ENCODE assay signal across 2 cellular contexts in the genomic region with DNA sequence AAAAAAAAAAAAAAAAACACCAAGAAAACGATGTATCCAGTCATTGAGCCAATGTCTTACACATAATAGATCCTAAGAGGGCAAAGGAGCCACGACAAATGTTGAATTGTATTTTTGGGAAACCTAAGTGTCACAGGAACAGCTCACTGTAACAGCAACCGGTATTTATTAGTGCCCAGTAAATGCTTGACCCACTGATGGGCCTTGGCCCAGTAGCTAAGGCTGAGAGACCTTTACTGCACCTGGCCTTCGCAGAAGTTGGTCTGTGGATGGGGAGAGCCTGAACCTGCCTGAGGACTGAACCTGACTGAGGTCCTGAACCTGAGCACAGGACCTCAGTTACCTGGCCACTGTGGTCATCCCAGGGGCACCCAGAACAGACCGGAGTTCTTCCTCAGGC.
TF ChIP-seq lines count a peak whose summit lies in the region.

No MANE protein-coding gene starts in this region.

TF ChIP-seq in SK-N-SH, 30 proteins besides CTCF, POLR2A, EP300 and RAD21 (continued from another document):
- TF ChIP-seq, protein P1, sequence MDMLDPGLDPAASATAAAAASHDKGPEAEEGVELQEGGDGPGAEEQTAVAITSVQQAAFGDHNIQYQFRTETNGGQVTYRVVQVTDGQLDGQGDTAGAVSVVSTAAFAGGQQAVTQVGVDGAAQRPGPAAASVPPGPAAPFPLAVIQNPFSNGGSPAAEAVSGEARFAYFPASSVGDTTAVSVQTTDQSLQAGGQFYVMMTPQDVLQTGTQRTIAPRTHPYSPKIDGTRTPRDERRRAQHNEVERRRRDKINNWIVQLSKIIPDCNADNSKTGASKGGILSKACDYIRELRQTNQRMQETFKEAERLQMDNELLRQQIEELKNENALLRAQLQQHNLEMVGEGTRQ (IDR thresholded peaks at IDR 0.05; ENCODE audit: borderline replicate concordance, low read depth, low read length), result no peak
- TF ChIP-seq, protein P2, sequence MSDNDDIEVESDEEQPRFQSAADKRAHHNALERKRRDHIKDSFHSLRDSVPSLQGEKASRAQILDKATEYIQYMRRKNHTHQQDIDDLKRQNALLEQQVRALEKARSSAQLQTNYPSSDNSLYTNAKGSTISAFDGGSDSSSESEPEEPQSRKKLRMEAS (IDR thresholded peaks at IDR 0.05; ENCODE audit: low read depth), result no peak
- TF ChIP-seq MEF2A (IDR thresholded peaks at IDR 0.05; ENCODE audit: borderline replicate concordance, low read depth) (no peak), GATA2 (CRISPR knock-in tag; IDR thresholded peaks at IDR 0.05) (no peak), SIN3A (IDR thresholded peaks at IDR 0.05; ENCODE audit: borderline replicate concordance, low read depth, low read length) (no peak)
- TF ChIP-seq, protein P3, sequence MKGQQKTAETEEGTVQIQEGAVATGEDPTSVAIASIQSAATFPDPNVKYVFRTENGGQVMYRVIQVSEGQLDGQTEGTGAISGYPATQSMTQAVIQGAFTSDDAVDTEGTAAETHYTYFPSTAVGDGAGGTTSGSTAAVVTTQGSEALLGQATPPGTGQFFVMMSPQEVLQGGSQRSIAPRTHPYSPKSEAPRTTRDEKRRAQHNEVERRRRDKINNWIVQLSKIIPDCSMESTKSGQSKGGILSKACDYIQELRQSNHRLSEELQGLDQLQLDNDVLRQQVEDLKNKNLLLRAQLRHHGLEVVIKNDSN (IDR thresholded peaks at IDR 0.05; ENCODE audit: borderline replicate concordance, low read depth), result no peak
- TF ChIP-seq, protein P4, sequence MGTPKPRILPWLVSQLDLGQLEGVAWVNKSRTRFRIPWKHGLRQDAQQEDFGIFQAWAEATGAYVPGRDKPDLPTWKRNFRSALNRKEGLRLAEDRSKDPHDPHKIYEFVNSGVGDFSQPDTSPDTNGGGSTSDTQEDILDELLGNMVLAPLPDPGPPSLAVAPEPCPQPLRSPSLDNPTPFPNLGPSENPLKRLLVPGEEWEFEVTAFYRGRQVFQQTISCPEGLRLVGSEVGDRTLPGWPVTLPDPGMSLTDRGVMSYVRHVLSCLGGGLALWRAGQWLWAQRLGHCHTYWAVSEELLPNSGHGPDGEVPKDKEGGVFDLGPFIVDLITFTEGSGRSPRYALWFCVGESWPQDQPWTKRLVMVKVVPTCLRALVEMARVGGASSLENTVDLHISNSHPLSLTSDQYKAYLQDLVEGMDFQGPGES (IDR thresholded peaks at IDR 0.05; ENCODE audit: low read depth, low read length), result no peak

TF ChIP-seq in SK-N-SH treated with all-trans-retinoic acid at 6 μM for 48 hours, 23 proteins besides CTCF, POLR2A, EP300 and RAD21 (continued from another document):
- TF ChIP-seq, protein P5, sequence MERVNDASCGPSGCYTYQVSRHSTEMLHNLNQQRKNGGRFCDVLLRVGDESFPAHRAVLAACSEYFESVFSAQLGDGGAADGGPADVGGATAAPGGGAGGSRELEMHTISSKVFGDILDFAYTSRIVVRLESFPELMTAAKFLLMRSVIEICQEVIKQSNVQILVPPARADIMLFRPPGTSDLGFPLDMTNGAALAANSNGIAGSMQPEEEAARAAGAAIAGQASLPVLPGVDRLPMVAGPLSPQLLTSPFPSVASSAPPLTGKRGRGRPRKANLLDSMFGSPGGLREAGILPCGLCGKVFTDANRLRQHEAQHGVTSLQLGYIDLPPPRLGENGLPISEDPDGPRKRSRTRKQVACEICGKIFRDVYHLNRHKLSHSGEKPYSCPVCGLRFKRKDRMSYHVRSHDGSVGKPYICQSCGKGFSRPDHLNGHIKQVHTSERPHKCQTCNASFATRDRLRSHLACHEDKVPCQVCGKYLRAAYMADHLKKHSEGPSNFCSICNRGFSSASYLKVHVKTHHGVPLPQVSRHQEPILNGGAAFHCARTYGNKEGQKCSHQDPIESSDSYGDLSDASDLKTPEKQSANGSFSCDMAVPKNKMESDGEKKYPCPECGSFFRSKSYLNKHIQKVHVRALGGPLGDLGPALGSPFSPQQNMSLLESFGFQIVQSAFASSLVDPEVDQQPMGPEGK (CRISPR knock-in tag; IDR thresholded peaks at IDR 0.05; ENCODE audit: borderline replicate concordance), result no peak
- TF ChIP-seq RARB (CRISPR knock-in tag; IDR thresholded peaks at IDR 0.05) (no peak), ZNF70 (CRISPR knock-in tag; IDR thresholded peaks at IDR 0.05) (no peak), ZNF565 (CRISPR knock-in tag; conservative IDR thresholded peaks at IDR 0.05; ENCODE audit: low read depth) (no peak), BACH2 (CRISPR knock-in tag; IDR thresholded peaks at IDR 0.05; ENCODE audit: borderline replicate concordance) (no peak), ESRRG (CRISPR knock-in tag; IDR thresholded peaks at IDR 0.05) (no peak), OSR1 (CRISPR knock-in tag; IDR thresholded peaks at IDR 0.05) (no peak), GLIS3 (CRISPR knock-in tag; IDR thresholded peaks at IDR 0.05) (no peak), ZFP3 (CRISPR knock-in tag; IDR thresholded peaks at IDR 0.05) (no peak), ARNTL (CRISPR knock-in tag; IDR thresholded peaks at IDR 0.05; ENCODE audit: borderline replicate concordance, low read depth) (no peak), PPARA (CRISPR knock-in tag; IDR thresholded peaks at IDR 0.05; ENCODE audit: borderline replicate concordance) (no peak)
- TF ChIP-seq, protein P6, sequence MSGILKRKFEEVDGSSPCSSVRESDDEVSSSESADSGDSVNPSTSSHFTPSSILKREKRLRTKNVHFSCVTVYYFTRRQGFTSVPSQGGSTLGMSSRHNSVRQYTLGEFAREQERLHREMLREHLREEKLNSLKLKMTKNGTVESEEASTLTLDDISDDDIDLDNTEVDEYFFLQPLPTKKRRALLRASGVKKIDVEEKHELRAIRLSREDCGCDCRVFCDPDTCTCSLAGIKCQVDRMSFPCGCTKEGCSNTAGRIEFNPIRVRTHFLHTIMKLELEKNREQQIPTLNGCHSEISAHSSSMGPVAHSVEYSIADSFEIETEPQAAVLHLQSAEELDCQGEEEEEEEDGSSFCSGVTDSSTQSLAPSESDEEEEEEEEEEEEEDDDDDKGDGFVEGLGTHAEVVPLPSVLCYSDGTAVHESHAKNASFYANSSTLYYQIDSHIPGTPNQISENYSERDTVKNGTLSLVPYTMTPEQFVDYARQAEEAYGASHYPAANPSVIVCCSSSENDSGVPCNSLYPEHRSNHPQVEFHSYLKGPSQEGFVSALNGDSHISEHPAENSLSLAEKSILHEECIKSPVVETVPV (CRISPR knock-in tag; IDR thresholded peaks at IDR 0.05), result no peak
- TF ChIP-seq, protein P7, sequence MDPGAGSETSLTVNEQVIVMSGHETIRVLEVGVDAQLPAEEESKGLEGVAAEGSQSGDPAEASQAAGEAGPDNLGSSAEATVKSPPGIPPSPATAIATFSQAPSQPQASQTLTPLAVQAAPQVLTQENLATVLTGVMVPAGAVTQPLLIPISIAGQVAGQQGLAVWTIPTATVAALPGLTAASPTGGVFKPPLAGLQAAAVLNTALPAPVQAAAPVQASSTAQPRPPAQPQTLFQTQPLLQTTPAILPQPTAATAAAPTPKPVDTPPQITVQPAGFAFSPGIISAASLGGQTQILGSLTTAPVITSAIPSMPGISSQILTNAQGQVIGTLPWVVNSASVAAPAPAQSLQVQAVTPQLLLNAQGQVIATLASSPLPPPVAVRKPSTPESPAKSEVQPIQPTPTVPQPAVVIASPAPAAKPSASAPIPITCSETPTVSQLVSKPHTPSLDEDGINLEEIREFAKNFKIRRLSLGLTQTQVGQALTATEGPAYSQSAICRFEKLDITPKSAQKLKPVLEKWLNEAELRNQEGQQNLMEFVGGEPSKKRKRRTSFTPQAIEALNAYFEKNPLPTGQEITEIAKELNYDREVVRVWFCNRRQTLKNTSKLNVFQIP (CRISPR knock-in tag; IDR thresholded peaks at IDR 0.05; ENCODE audit: borderline replicate concordance, low read depth), result no peak
